ENCODE assay signal across 27 cellular contexts in the genomic region with DNA sequence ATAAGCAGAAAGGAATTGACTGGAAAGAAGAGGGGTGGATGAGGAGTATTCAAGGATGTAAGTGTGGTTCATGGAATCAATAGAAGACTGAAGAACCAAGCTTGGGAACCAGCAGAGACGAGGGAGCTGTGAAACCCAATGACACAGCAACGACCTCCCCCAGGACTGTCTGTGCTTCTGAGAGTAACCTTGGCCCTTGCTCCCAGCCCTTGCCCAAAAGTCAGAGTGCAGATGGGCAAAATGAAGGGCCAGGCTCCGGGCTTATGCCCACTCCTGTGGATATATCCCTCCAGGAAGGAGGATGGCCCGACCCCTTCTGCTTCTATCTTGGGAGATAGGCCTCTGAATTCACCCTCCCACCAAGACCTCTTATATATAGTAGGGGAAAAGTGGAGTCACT.
"Had no signal": no experiment of that assay in that cellular context is flagged by ENCODE, and none has a peak within 500 bp of the region (broad histone marks: within the 10 kb centered on the region; RNA-seq: fewer than 3 reads in every experiment).

No MANE protein-coding gene starts in this region.

- H3K9me3 ChIP-seq: adrenal gland, body of pancreas, esophagus muscularis mucosa, gastrocnemius medialis, heart right ventricle had no signal

- H3K36me3 ChIP-seq: adrenal gland, esophagus muscularis mucosa, gastrocnemius medialis, heart right ventricle had no signal

- H3K4me3 Mint-ChIP-seq: activated CD4-positive, alpha-beta memory T cell treated with anti-CD3 and anti-CD28 coated beads, Interleukin-2, amount 10 ng/mL, durations not matched to agents 7 days and 5 days; activated CD4-positive, alpha-beta T cell treated with anti-CD3 and anti-CD28 coated beads, Interleukin-2, amount 10 ng/mL, durations not matched to agents 7 days and 5 days; activated naive CD4-positive, alpha-beta T cell treated with anti-CD3 and anti-CD28 coated beads for 36 hours; activated naive CD4-positive, alpha-beta T cell treated with anti-CD3 and anti-CD28 coated beads, Interleukin-2, amount 50 U/mL, for 24 hours; activated T-helper 1 cell treated with anti-CD3 and anti-CD28 coated beads, Interleukin-12 subunit alpha, Interleukin-12 subunit beta, Interleukin-2, Interleukin-4 antibody, amounts not matched to agents 30 ng/mL and 10 ng/mL and 1 ng/mL, durations not matched to agents 14 hours and 24 hours and 36 hours; effector memory CD8-positive, alpha-beta T cell; WTC11 had no signal

- H3K4me3 ChIP-seq: adrenal gland, body of pancreas, esophagus muscularis mucosa, gastrocnemius medialis, heart right ventricle had no signal

- H3K4me1 ChIP-seq: adrenal gland, foreskin keratinocyte had no signal

- ATAC-seq: body of pancreas; effector memory CD8-positive, alpha-beta T cell; foreskin keratinocyte; gastrocnemius medialis; heart right ventricle; WTC11 had no signal

- H3K36me3 Mint-ChIP-seq: activated naive CD4-positive, alpha-beta T cell treated with anti-CD3 and anti-CD28 coated beads, Interleukin-2, amount 50 U/mL, for 24 hours; WTC11 had no signal

- H3K27me3 ChIP-seq: adrenal gland, body of pancreas, esophagus muscularis mucosa, foreskin keratinocyte, gastrocnemius medialis, heart right ventricle had no signal

- H3K9me3 Mint-ChIP-seq: activated CD4-positive, alpha-beta memory T cell treated with anti-CD3 and anti-CD28 coated beads, Interleukin-2, amount 10 ng/mL, durations not matched to agents 7 days and 5 days; activated CD4-positive, alpha-beta T cell treated with anti-CD3 and anti-CD28 coated beads, Interleukin-2, amount 10 ng/mL, durations not matched to agents 7 days and 5 days; activated naive CD4-positive, alpha-beta T cell treated with anti-CD3 and anti-CD28 coated beads for 36 hours; activated naive CD4-positive, alpha-beta T cell treated with anti-CD3 and anti-CD28 coated beads, Interleukin-2, amount 50 U/mL, for 24 hours; activated T-helper 1 cell treated with anti-CD3 and anti-CD28 coated beads, Interleukin-12 subunit alpha, Interleukin-12 subunit beta, Interleukin-2, Interleukin-4 antibody, amounts not matched to agents 30 ng/mL and 10 ng/mL and 1 ng/mL, durations not matched to agents 14 hours and 24 hours and 36 hours; activated T-helper 2 cell treated with anti-CD3 and anti-CD28 coated beads, Interferon-gamma antibody, Interleukin-2, Interleukin-4, amounts not matched to agents 10 μg/mL and 5 μg/mL and 100 μg/mL, durations not matched to agents 14 hours and 24 hours and 36 hours; effector memory CD8-positive, alpha-beta T cell; WTC11 had no signal

- H3K27ac ChIP-seq: adrenal gland, body of pancreas, esophagus muscularis mucosa, foreskin keratinocyte, gastrocnemius medialis, heart right ventricle had no signal

- H3K27ac Mint-ChIP-seq: activated CD4-positive, alpha-beta memory T cell treated with anti-CD3 and anti-CD28 coated beads, Interleukin-2, amount 10 ng/mL, durations not matched to agents 7 days and 5 days; activated CD4-positive, alpha-beta T cell treated with anti-CD3 and anti-CD28 coated beads, Interleukin-2, amount 10 ng/mL, durations not matched to agents 7 days and 5 days; activated naive CD4-positive, alpha-beta T cell treated with anti-CD3 and anti-CD28 coated beads for 36 hours; activated naive CD4-positive, alpha-beta T cell treated with anti-CD3 and anti-CD28 coated beads, Interleukin-2, amount 50 U/mL, for 24 hours; activated T-helper 1 cell treated with anti-CD3 and anti-CD28 coated beads, Interleukin-12 subunit alpha, Interleukin-12 subunit beta, Interleukin-2, Interleukin-4 antibody, amounts not matched to agents 30 ng/mL and 10 ng/mL and 1 ng/mL, durations not matched to agents 14 hours and 24 hours and 36 hours; activated T-helper 2 cell treated with anti-CD3 and anti-CD28 coated beads, Interferon-gamma antibody, Interleukin-2, Interleukin-4, amounts not matched to agents 10 μg/mL and 5 μg/mL and 100 μg/mL, durations not matched to agents 14 hours and 24 hours and 36 hours; effector memory CD8-positive, alpha-beta T cell; WTC11 had no signal

- DNase-seq: activated CD4-positive, alpha-beta memory T cell treated with anti-CD3 and anti-CD28 coated beads, Interleukin-2, amount 10 ng/mL, durations not matched to agents 7 days and 5 days; activated CD4-positive, alpha-beta T cell treated with anti-CD3 and anti-CD28 coated beads for 1 hour; activated CD4-positive, alpha-beta T cell treated with anti-CD3 and anti-CD28 coated beads for 4 hours; activated CD4-positive, alpha-beta T cell treated with anti-CD3 and anti-CD28 coated beads, Interleukin-2, amount 10 ng/mL, durations not matched to agents 7 days and 5 days; activated CD4-positive, alpha-beta T cell treated with anti-CD3 and anti-CD28 coated beads, Interleukin-2, amount 50 U/mL, for 4 hours; activated effector memory CD4-positive, alpha-beta T cell treated with anti-CD3 and anti-CD28 coated beads, Interleukin-2, amount 50 U/mL, for 16 hours; activated naive CD4-positive, alpha-beta T cell treated with anti-CD3 and anti-CD28 coated beads for 36 hours; activated T-cell treated with anti-CD3 and anti-CD28 coated beads, Interleukin-2, amount 50 U/mL, for 1 hour; activated T-cell treated with anti-CD3 and anti-CD28 coated beads, Interleukin-2, amount 50 U/mL, for 48 hours; adrenal gland; amygdala; aorta; caudate nucleus; cortex of kidney; effector CD4-positive, alpha-beta T cell; effector memory CD8-positive, alpha-beta T cell; erythroblast; foreskin keratinocyte; gastrocnemius medialis; heart right ventricle; T-helper 2 cell had no signal
